ENCODE assay signal across 23 cellular contexts in the genomic region with DNA sequence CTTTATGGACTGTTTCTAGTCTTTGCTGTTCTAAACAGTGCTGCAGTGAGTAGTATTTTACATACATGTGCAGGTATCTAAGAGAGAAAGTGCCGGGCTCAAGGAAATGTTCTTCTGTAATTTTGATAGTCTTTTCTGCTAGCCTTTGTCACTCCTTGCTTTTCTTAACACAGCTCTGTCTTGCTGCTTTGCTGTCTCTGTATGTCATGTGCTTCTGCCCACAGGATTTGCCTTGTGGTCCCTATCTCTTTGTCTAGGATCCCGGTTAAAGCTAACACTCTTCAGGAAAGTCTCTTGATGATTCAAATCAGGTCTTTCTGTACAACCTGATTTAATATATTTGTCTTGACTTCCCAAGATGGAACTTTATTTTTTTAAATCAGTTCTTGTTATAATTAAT. TPM values are rescaled to one million over a fixed set of nuclear protein-coding genes. Genes with fewer than 3 reads are reported as not detected.
DNase-seq lines count a peak whose midpoint lies in the region; ATAC-seq and TF ChIP-seq lines count a peak whose summit lies in the region.
"Had no signal": no experiment of that assay in that cellular context is flagged by ENCODE, and none has a peak within 500 bp of the region (broad histone marks: within the 10 kb centered on the region; RNA-seq: fewer than 3 reads in every experiment).

No MANE protein-coding gene starts in this region.

- no peak overlapping the region for H3K4me3 ChIP-seq in CD4-positive, CD25-positive, alpha-beta regulatory T cell (ENCODE audit: low read depth, low read length)
- no peak overlapping the region for H3K4me3 ChIP-seq in CD8-positive, alpha-beta memory T cell (ENCODE audit: low read length)
- H3K4me3 ChIP-seq in naive thymus-derived CD4-positive, alpha-beta T cell (ENCODE audit: low read length) = no peak overlapping the region
- H3K4me3 ChIP-seq: heart left ventricle, tibial nerve had no signal

- no peaks in the 10 kb centered on the region for H3K27me3 Mint-ChIP-seq in CD4-positive, CD25-positive, alpha-beta regulatory T cell
- no peaks in the 10 kb centered on the region for H3K27me3 Mint-ChIP-seq in CD8-positive, alpha-beta memory T cell
- H3K27me3 Mint-ChIP-seq in activated naive CD8-positive, alpha-beta T cell treated with anti-CD3 and anti-CD28 coated beads, Interleukin-2, amount 10 ng/mL, durations not matched to agents 7 days and 5 days = no peaks in the 10 kb centered on the region
- H3K27me3 Mint-ChIP-seq in naive thymus-derived CD4-positive, alpha-beta T cell = no peaks in the 10 kb centered on the region
- no peaks in the 10 kb centered on the region for H3K27me3 Mint-ChIP-seq in mesothelial cell of epicardium (ENCODE audit: low read depth)

- H3K27ac ChIP-seq in CD4-positive, CD25-positive, alpha-beta regulatory T cell (ENCODE audit: insufficient read depth, low read length, poor library complexity, severe bottlenecking) = no peak overlapping the region
- no peak overlapping the region for H3K27ac ChIP-seq in CD8-positive, alpha-beta memory T cell (ENCODE audit: low read depth, low read length)
- H3K27ac ChIP-seq in naive thymus-derived CD4-positive, alpha-beta T cell (ENCODE audit: low read depth, low read length) = no peak overlapping the region
- H3K27ac ChIP-seq: heart left ventricle, tibial nerve had no signal

- H3K9me3 Mint-ChIP-seq in CD4-positive, CD25-positive, alpha-beta regulatory T cell = no peaks in the 10 kb centered on the region
- no peaks in the 10 kb centered on the region for H3K9me3 Mint-ChIP-seq in CD8-positive, alpha-beta memory T cell
- H3K9me3 Mint-ChIP-seq in activated naive CD8-positive, alpha-beta T cell treated with anti-CD3 and anti-CD28 coated beads, Interleukin-2, amount 10 ng/mL, durations not matched to agents 7 days and 5 days = no peaks in the 10 kb centered on the region
- H3K9me3 Mint-ChIP-seq in naive thymus-derived CD4-positive, alpha-beta T cell = no peaks in the 10 kb centered on the region
- no peaks in the 10 kb centered on the region for H3K9me3 Mint-ChIP-seq in mesothelial cell of epicardium

- H3K36me3 Mint-ChIP-seq in CD4-positive, CD25-positive, alpha-beta regulatory T cell = peaks cover 31% of the 10 kb centered on the region
- H3K36me3 Mint-ChIP-seq in CD8-positive, alpha-beta memory T cell = peaks cover 0 to 83% (median 25%) of the 10 kb centered on the region in 3 donors
- H3K36me3 Mint-ChIP-seq in activated naive CD8-positive, alpha-beta T cell treated with anti-CD3 and anti-CD28 coated beads, Interleukin-2, amount 10 ng/mL, durations not matched to agents 7 days and 5 days = peaks cover 21% of the 10 kb centered on the region
- H3K36me3 Mint-ChIP-seq in naive thymus-derived CD4-positive, alpha-beta T cell = peaks cover 7 to 47% (median 25%) of the 10 kb centered on the region in 5 donors
- peaks cover 22% of the 10 kb centered on the region for H3K36me3 Mint-ChIP-seq in mesothelial cell of epicardium

- H3K4me3 Mint-ChIP-seq in CD4-positive, CD25-positive, alpha-beta regulatory T cell = no peak overlapping the region
- no peak overlapping the region for H3K4me3 Mint-ChIP-seq in CD8-positive, alpha-beta memory T cell
- no peak overlapping the region for H3K4me3 Mint-ChIP-seq in activated naive CD8-positive, alpha-beta T cell treated with anti-CD3 and anti-CD28 coated beads, Interleukin-2, amount 10 ng/mL, durations not matched to agents 7 days and 5 days
- H3K4me3 Mint-ChIP-seq in naive thymus-derived CD4-positive, alpha-beta T cell = no peak overlapping the region
- H3K4me3 Mint-ChIP-seq in mesothelial cell of epicardium = no peak overlapping the region

- no peaks in the 10 kb centered on the region for H3K9me3 ChIP-seq in CD4-positive, CD25-positive, alpha-beta regulatory T cell (ENCODE audit: control insufficient read depth in 2 of 2, low read length in 2 of 2)
- H3K9me3 ChIP-seq in CD8-positive, alpha-beta memory T cell (ENCODE audit: low read length) = no peaks in the 10 kb centered on the region
- H3K9me3 ChIP-seq in naive thymus-derived CD4-positive, alpha-beta T cell (ENCODE audit: control insufficient read depth in 2 of 3, low read length in 3 of 3) = no peaks in the 10 kb centered on the region
- H3K9me3 ChIP-seq: heart left ventricle, tibial nerve had no signal

- POLR2A ChIA-PET in CD8-positive, alpha-beta memory T cell (lab: Charles Lee) = interaction anchor here (0.7 kb wide), 1 partner anchor 1390 kb away, joined by 3 read pairs; no protein-coding TSS in a partner anchor
- POLR2A ChIA-PET in activated naive CD8-positive, alpha-beta T cell treated with anti-CD3 and anti-CD28 coated beads, Interleukin-2, amount 10 ng/mL, durations not matched to agents 7 days and 5 days (lab: Charles Lee) = no interaction called here
- POLR2A ChIA-PET in naive thymus-derived CD4-positive, alpha-beta T cell (lab: Charles Lee) = no interaction called here

- no peak for ATAC-seq in CD4-positive, CD25-positive, alpha-beta regulatory T cell (ENCODE audit: low read depth in 2 of 2)
- ATAC-seq in activated naive CD8-positive, alpha-beta T cell treated with anti-CD3 and anti-CD28 coated beads, Interleukin-2, amount 10 ng/mL, durations not matched to agents 7 days and 5 days (ENCODE audit: low read depth) = no peak
- ATAC-seq in naive thymus-derived CD4-positive, alpha-beta T cell = no peak
- ATAC-seq: heart left ventricle had no signal

- peaks cover 73% of the 10 kb centered on the region for H3K36me3 ChIP-seq in CD4-positive, CD25-positive, alpha-beta regulatory T cell (ENCODE audit: control insufficient read depth, insufficient read depth, low read length)
- peaks cover 32% of the 10 kb centered on the region for H3K36me3 ChIP-seq in CD8-positive, alpha-beta memory T cell (ENCODE audit: insufficient read depth, low read length)
- H3K36me3 ChIP-seq in naive thymus-derived CD4-positive, alpha-beta T cell (ENCODE audit: control insufficient read depth in 2 of 3, insufficient read depth in 3 of 3, low read length in 3 of 3) = peaks cover 8 to 58% (median 19%) of the 10 kb centered on the region in 3 experiments

- H3K4me1 ChIP-seq in CD4-positive, CD25-positive, alpha-beta regulatory T cell (ENCODE audit: control insufficient read depth, insufficient read depth, low read length, poor library complexity, severe bottlenecking) = no peaks in the 10 kb centered on the region
- no peaks in the 10 kb centered on the region for H3K4me1 ChIP-seq in CD8-positive, alpha-beta memory T cell (ENCODE audit: insufficient read depth, low read length)
- H3K4me1 ChIP-seq in naive thymus-derived CD4-positive, alpha-beta T cell (ENCODE audit: control insufficient read depth in 2 of 2, insufficient read depth in 2 of 2, low read length in 2 of 2) = no peaks in the 10 kb centered on the region
- H3K4me1 ChIP-seq: heart left ventricle, tibial nerve had no signal

- CTCF ChIA-PET in CD8-positive, alpha-beta memory T cell (lab: Charles Lee) = no interaction called here
- CTCF ChIA-PET in naive thymus-derived CD4-positive, alpha-beta T cell (lab: Charles Lee) = interaction anchor here (1.0 kb wide), 1 partner anchor 44 kb away, joined by 3 read pairs; no protein-coding TSS in a partner anchor

- peak overlapping the region in 2 of 3 donors; percentile 9 to 38 for H3K27ac Mint-ChIP-seq in CD4-positive, CD25-positive, alpha-beta regulatory T cell
- H3K27ac Mint-ChIP-seq in CD8-positive, alpha-beta memory T cell = peak overlapping the region in 6 of 8 donors; percentile 37 to 92 (median 50)
- peak overlapping the region; percentile 23 for H3K27ac Mint-ChIP-seq in activated naive CD8-positive, alpha-beta T cell treated with anti-CD3 and anti-CD28 coated beads, Interleukin-2, amount 10 ng/mL, durations not matched to agents 7 days and 5 days
- peak overlapping the region in 8 of 9 donors; percentile 4 to 77 (median 36) for H3K27ac Mint-ChIP-seq in naive thymus-derived CD4-positive, alpha-beta T cell
- no peak overlapping the region for H3K27ac Mint-ChIP-seq in mesothelial cell of epicardium

- intact Hi-C loops in naive thymus-derived CD4-positive, alpha-beta T cell (cut with micrococcal nuclease) = no loop called here

- no peaks in the 10 kb centered on the region for H3K27me3 ChIP-seq in CD4-positive, CD25-positive, alpha-beta regulatory T cell (ENCODE audit: control insufficient read depth, insufficient read depth, low read length)
- no peaks in the 10 kb centered on the region for H3K27me3 ChIP-seq in CD8-positive, alpha-beta memory T cell (ENCODE audit: insufficient read depth, low read length, poor library complexity, severe bottlenecking)
- H3K27me3 ChIP-seq in naive thymus-derived CD4-positive, alpha-beta T cell (ENCODE audit: control insufficient read depth in 2 of 2, insufficient read depth in 2 of 2, low read length in 2 of 2) = no peaks in the 10 kb centered on the region
- H3K27me3 ChIP-seq: heart left ventricle, tibial nerve had no signal

- TF ChIP-seq CTCF in mesothelial cell of epicardium (IDR thresholded peaks at IDR 0.05; ENCODE audit: unreplicated experiment) = no peak

- DNase-seq in CD4-positive, CD25-positive, alpha-beta regulatory T cell = no peak
- no peak for DNase-seq in CD8-positive, alpha-beta memory T cell
- no peak for DNase-seq in activated naive CD8-positive, alpha-beta T cell treated with anti-CD3 and anti-CD28 coated beads, Interleukin-2, amount 10 ng/mL, durations not matched to agents 7 days and 5 days
- no peak for DNase-seq in naive thymus-derived CD4-positive, alpha-beta T cell
- DNase-seq in GDM1 (lab: John Stamatoyannopoulos, UW) (no peak), NCI-H1436 treated with DMSO at 0.1 percent for 48 hours (lab: John Stamatoyannopoulos, UW) (no peak), NCI-H1105 (lab: John Stamatoyannopoulos, UW) (no peak), mesothelial cell of epicardium (ENCODE audit: low spot score in 2 of 2, unreplicated experiment in 2 of 2) (no peak)
- DNase-seq: activated CD4-positive, alpha-beta T cell treated with anti-CD3 and anti-CD28 coated beads for 48 hours; activated naive CD4-positive, alpha-beta T cell; cerebellar nuclear complex; DND-41; heart left ventricle; Kasumi-1; NCI-H1930; NCI-H2227 treated with DMSO at 0.1 percent for 48 hours; NCI-H774; nucleus accumbens; OCI-M1; Right ventricle myocardium superior; small intestine; stimulated activated naive CD4-positive, alpha-beta T cell treated with Interleukin-2 at 50 U/mL for 16 hours had no signal

- peaks cover 0 to 20% (median 7%) of the 10 kb centered on the region in 4 donors for H3K4me1 Mint-ChIP-seq in CD4-positive, CD25-positive, alpha-beta regulatory T cell
- H3K4me1 Mint-ChIP-seq in CD8-positive, alpha-beta memory T cell = peaks cover 6 to 32% (median 19%) of the 10 kb centered on the region in 3 donors
- H3K4me1 Mint-ChIP-seq in activated naive CD8-positive, alpha-beta T cell treated with anti-CD3 and anti-CD28 coated beads, Interleukin-2, amount 10 ng/mL, durations not matched to agents 7 days and 5 days = peaks cover 3% of the 10 kb centered on the region
- H3K4me1 Mint-ChIP-seq in naive thymus-derived CD4-positive, alpha-beta T cell = peaks cover 2 to 21% (median 9%) of the 10 kb centered on the region in 7 donors
- H3K4me1 Mint-ChIP-seq in mesothelial cell of epicardium = no peaks in the 10 kb centered on the region

RNA-seq across cellular contexts. Expression of a gene that starts 31.4 kb away (rescaled TPM):
- 1.7 TPM for total RNA-seq in CD4-positive, CD25-positive, alpha-beta regulatory T cell
- polyA plus RNA-seq in CD4-positive, CD25-positive, alpha-beta regulatory T cell = 1 to 10 TPM in 2 of 4 donors, under 1 TPM in 2; 0.45 to 2.1 (median 1.0) TPM
- total RNA-seq in CD8-positive, alpha-beta memory T cell = 1 to 10 TPM in 1 of 2 experiments, under 1 TPM in 1; 0.84 to 1.1 TPM
- 0.97 TPM for polyA plus RNA-seq in CD8-positive, alpha-beta memory T cell
- 1 to 10 TPM in 1 of 2 experiments, under 1 TPM in 1; 0.50 to 1.2 TPM for total RNA-seq in activated naive CD8-positive, alpha-beta T cell treated with anti-CD3 and anti-CD28 coated beads, Interleukin-2, amount 10 ng/mL, durations not matched to agents 7 days and 5 days
- 1 to 10 TPM in 4 of 5 experiments, under 1 TPM in 1; 0.94 to 3.3 (median 1.6) TPM for total RNA-seq in naive thymus-derived CD4-positive, alpha-beta T cell
- polyA plus RNA-seq in naive thymus-derived CD4-positive, alpha-beta T cell = 1 to 10 TPM; 1.0 to 2.4 TPM
- 0.20 to 0.63 TPM (median 0.55 TPM) in 3 replicates for total RNA-seq in mesothelial cell of epicardium
